In the genomic region with DNA sequence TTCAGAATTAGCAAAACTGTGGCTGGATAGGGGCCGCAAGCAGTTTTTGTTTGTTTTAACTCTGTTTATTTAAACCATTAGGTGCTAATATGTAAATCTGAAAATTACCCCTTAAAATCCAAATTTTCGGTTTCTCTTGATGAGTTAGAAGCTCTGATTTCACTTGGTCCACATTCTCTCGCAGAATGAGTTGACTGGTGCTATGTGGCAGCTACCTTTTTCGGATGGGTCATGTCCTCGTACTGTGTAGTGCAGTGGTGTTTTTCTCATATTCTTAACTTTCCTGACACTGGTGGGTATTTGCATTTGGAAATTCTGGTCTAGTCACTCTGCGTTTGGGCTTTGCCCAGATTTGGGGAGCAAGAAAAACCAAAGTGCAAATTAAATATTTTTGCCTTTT, we compare ENCODE assay signal across 21 cellular contexts.
DNase-seq lines count a peak whose midpoint lies in the region; ATAC-seq and TF ChIP-seq lines count a peak whose summit lies in the region.
"Had no signal": no experiment of that assay in that cellular context is flagged by ENCODE, and none has a peak within 500 bp of the region (broad histone marks: within the 10 kb centered on the region; RNA-seq: fewer than 3 reads in every experiment).

No MANE protein-coding gene starts in this region.

- no peak for TF ChIP-seq CTCF in MM.1S (IDR thresholded peaks at IDR 0.05; ENCODE audit: low read length)

- H3K27me3 Mint-ChIP-seq in activated CD8-positive, alpha-beta T cell treated with anti-CD3 and anti-CD28 coated beads, Interleukin-2, amount 10 ng/mL, durations not matched to agents 7 days and 5 days (ENCODE audit: low read depth): no peaks in the 10 kb centered on the region

- peak; percentile 62 for ATAC-seq in GM18502 (IDR thresholded peaks at IDR 0.05; ENCODE audit: poor library complexity, unreplicated experiment)
- ATAC-seq in GM19035 (IDR thresholded peaks at IDR 0.05; ENCODE audit: unreplicated experiment): peak; percentile 53
- peak; percentile 68 for ATAC-seq in HG02642 (IDR thresholded peaks at IDR 0.05; ENCODE audit: poor library complexity, unreplicated experiment)
- peak; percentile 50 for ATAC-seq in HG03565 (IDR thresholded peaks at IDR 0.05; ENCODE audit: unreplicated experiment)
- no peak for ATAC-seq in activated CD8-positive, alpha-beta T cell treated with anti-CD3 and anti-CD28 coated beads, Interleukin-2, amount 10 ng/mL, durations not matched to agents 7 days and 5 days

- H3K9me2 ChIP-seq in MM.1S (replicated peaks; ENCODE audit: insufficient read depth, low read length) (no peaks in the 10 kb centered on the region), GM23248 (ENCODE audit: insufficient read depth) (no peaks in the 10 kb centered on the region)

- no peaks in the 10 kb centered on the region for H3K79me2 ChIP-seq in MM.1S (ENCODE audit: low read length)
- no peaks in the 10 kb centered on the region for H3K79me2 ChIP-seq in GM23248 (ENCODE audit: insufficient read depth)

- H3K4me1 ChIP-seq in MM.1S (ENCODE audit: low read length): no peaks in the 10 kb centered on the region
- H3K4me1 ChIP-seq in GM23248 (ENCODE audit: insufficient read depth): peaks cover 25% of the 10 kb centered on the region
- H3K4me1 ChIP-seq: BE2C, Peyer's patch had no signal

- H3K27me3 ChIP-seq in MM.1S (replicated peaks; ENCODE audit: insufficient read depth, low read length): no peaks in the 10 kb centered on the region
- H3K27me3 ChIP-seq in GM23248 (replicated peaks; ENCODE audit: insufficient read depth): no peaks in the 10 kb centered on the region
- H3K27me3 ChIP-seq: BE2C, MG63, Peyer's patch had no signal

- CTCF ChIA-PET in activated CD8-positive, alpha-beta T cell treated with anti-CD3 and anti-CD28 coated beads, Interleukin-2, amount 10 ng/mL, durations not matched to agents 7 days and 5 days (lab: Charles Lee): no interaction called here

- no peak for DNase-seq in HUDEP-2 (lab: John Stamatoyannopoulos, UW; ENCODE audit: unreplicated experiment in 76 of 76)
- no peak for DNase-seq in MM.1S
- DNase-seq in activated CD8-positive, alpha-beta T cell treated with anti-CD3 and anti-CD28 coated beads, Interleukin-2, amount 10 ng/mL, durations not matched to agents 7 days and 5 days: no peak
- DNase-seq in GM23248: no peak
- DNase-seq: BE2C; CD4-positive, CD25-positive, alpha-beta regulatory T cell; COR-L47; Kasumi-1; MG63; NCI-H1092; NCI-H1436 treated with DMSO at 0.1 percent for 48 hours; NCI-H2029; NCI-H345; NCI-H524 treated with DMSO at 0.1 percent for 48 hours; Peyer's patch; SW 1271; T-helper 2 cell had no signal

- H3K9me3 ChIP-seq in MM.1S (replicated peaks; ENCODE audit: insufficient read depth, low read length) (no peaks in the 10 kb centered on the region), GM23248 (ENCODE audit: low read depth) (no peaks in the 10 kb centered on the region)
- H3K9me3 ChIP-seq: BE2C, MG63, Peyer's patch had no signal

- H3F3A ChIP-seq in MM.1S (ENCODE audit: insufficient read depth, low read length) (no peaks in the 10 kb centered on the region), GM23248 (ENCODE audit: insufficient read depth) (peaks cover 23% of the 10 kb centered on the region)

- no peak overlapping the region for H3K4me2 ChIP-seq in MM.1S (ENCODE audit: low read depth, low read length)
- H3K4me2 ChIP-seq in GM23248 (ENCODE audit: unreplicated experiment): no peak overlapping the region

- H3K36me3 ChIP-seq in MM.1S (replicated peaks; ENCODE audit: insufficient read depth, low read length) (no peaks in the 10 kb centered on the region), GM23248 (ENCODE audit: low read depth) (no peaks in the 10 kb centered on the region)
- H3K36me3 ChIP-seq: BE2C, MG63, Peyer's patch had no signal

- no peaks in the 10 kb centered on the region for H3K4me1 Mint-ChIP-seq in activated CD8-positive, alpha-beta T cell treated with anti-CD3 and anti-CD28 coated beads, Interleukin-2, amount 10 ng/mL, durations not matched to agents 7 days and 5 days (ENCODE audit: low read depth)
- H3K4me1 Mint-ChIP-seq: CD4-positive, CD25-positive, alpha-beta regulatory T cell had no signal

- no peak overlapping the region for H3K27ac Mint-ChIP-seq in activated CD8-positive, alpha-beta T cell treated with anti-CD3 and anti-CD28 coated beads, Interleukin-2, amount 10 ng/mL, durations not matched to agents 7 days and 5 days
- H3K27ac Mint-ChIP-seq: CD4-positive, CD25-positive, alpha-beta regulatory T cell had no signal

- 95 to 99% methylated on average over 6 of the region's 6 CpGs for WGBS in GM23248 (ENCODE audit: low coverage in 1 of 2, low lambda C conversion rate in 2 of 2, missing lambda C conversion rate in 2 of 2), 2 experiments

- H2AFZ ChIP-seq in MM.1S (ENCODE audit: low read length) (no peak overlapping the region), GM23248 (no peak overlapping the region)

- no peaks in the 10 kb centered on the region for H3K36me3 Mint-ChIP-seq in activated CD8-positive, alpha-beta T cell treated with anti-CD3 and anti-CD28 coated beads, Interleukin-2, amount 10 ng/mL, durations not matched to agents 7 days and 5 days (ENCODE audit: low read depth)
- H3K36me3 Mint-ChIP-seq: CD4-positive, CD25-positive, alpha-beta regulatory T cell had no signal

- H3K9ac ChIP-seq in MM.1S (ENCODE audit: low read length): no peak overlapping the region
- no peak overlapping the region for H3K9ac ChIP-seq in GM23248

- H3K9me3 Mint-ChIP-seq in activated CD8-positive, alpha-beta T cell treated with anti-CD3 and anti-CD28 coated beads, Interleukin-2, amount 10 ng/mL, durations not matched to agents 7 days and 5 days (ENCODE audit: insufficient read depth): no peaks in the 10 kb centered on the region
- H3K9me3 Mint-ChIP-seq: CD4-positive, CD25-positive, alpha-beta regulatory T cell had no signal

- POLR2A ChIA-PET in activated CD8-positive, alpha-beta T cell treated with anti-CD3 and anti-CD28 coated beads, Interleukin-2, amount 10 ng/mL, durations not matched to agents 7 days and 5 days (lab: Charles Lee): no interaction called here

- no peak overlapping the region for H3K4me3 Mint-ChIP-seq in activated CD8-positive, alpha-beta T cell treated with anti-CD3 and anti-CD28 coated beads, Interleukin-2, amount 10 ng/mL, durations not matched to agents 7 days and 5 days
- H3K4me3 Mint-ChIP-seq: CD4-positive, CD25-positive, alpha-beta regulatory T cell had no signal

- H3K4me3 ChIP-seq in MM.1S (ENCODE audit: low read length) (no peak overlapping the region), GM23248 (no peak overlapping the region)
- H3K4me3 ChIP-seq: MG63, Peyer's patch had no signal

- H3K27ac ChIP-seq in MM.1S (ENCODE audit: low read length): no peak overlapping the region
- H3K27ac ChIP-seq in GM23248: no peak overlapping the region
- H3K27ac ChIP-seq: Peyer's patch had no signal

- no peaks in the 10 kb centered on the region for H4K20me1 ChIP-seq in MM.1S (ENCODE audit: insufficient read depth, low read length)
- no peaks in the 10 kb centered on the region for H4K20me1 ChIP-seq in GM23248 (ENCODE audit: insufficient read depth)

- in situ Hi-C loops in GM23248 (cut with MboI): no loop called here
